Comparison of ENCODE assay signal across 2 cellular contexts in genomic region chr3:190384241-190384863, GRCh38.
TF ChIP-seq lines count a peak whose summit lies in the region.

No MANE protein-coding gene starts in this region.

TF ChIP-seq in IMR-90, 13 proteins besides CTCF, POLR2A, EP300 and RAD21 (continued from another document):
- TF ChIP-seq USF2 (IDR thresholded peaks at IDR 0.05; ENCODE audit: low read depth, low read length) (no peak), MAFK (IDR thresholded peaks at IDR 0.05; ENCODE audit: low read depth, low read length) (no peak), SMC3 (IDR thresholded peaks at IDR 0.05; ENCODE audit: low read depth, low read length) (peak; percentile 36)

TF ChIP-seq in SK-N-SH, 30 proteins besides CTCF, POLR2A, EP300 and RAD21:
- TF ChIP-seq, protein P1, sequence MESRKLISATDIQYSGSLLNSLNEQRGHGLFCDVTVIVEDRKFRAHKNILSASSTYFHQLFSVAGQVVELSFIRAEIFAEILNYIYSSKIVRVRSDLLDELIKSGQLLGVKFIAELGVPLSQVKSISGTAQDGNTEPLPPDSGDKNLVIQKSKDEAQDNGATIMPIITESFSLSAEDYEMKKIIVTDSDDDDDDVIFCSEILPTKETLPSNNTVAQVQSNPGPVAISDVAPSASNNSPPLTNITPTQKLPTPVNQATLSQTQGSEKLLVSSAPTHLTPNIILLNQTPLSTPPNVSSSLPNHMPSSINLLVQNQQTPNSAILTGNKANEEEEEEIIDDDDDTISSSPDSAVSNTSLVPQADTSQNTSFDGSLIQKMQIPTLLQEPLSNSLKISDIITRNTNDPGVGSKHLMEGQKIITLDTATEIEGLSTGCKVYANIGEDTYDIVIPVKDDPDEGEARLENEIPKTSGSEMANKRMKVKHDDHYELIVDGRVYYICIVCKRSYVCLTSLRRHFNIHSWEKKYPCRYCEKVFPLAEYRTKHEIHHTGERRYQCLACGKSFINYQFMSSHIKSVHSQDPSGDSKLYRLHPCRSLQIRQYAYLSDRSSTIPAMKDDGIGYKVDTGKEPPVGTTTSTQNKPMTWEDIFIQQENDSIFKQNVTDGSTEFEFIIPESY (IDR thresholded peaks at IDR 0.05; ENCODE audit: borderline replicate concordance, low read depth): no peak
- TF ChIP-seq SMC3 (IDR thresholded peaks at IDR 0.05; ENCODE audit: low read depth, low read length): peak; percentile 22; the same call in 1 of the 2 replicates
